In genomic region chr12:106974525-106974924, GRCh38 we compare ENCODE assay signal across 1 cellular context.
TF ChIP-seq lines count a peak whose summit lies in the region.

No MANE protein-coding gene starts in this region.

TF ChIP-seq in HepG2, 621 proteins besides CTCF, POLR2A, EP300 and RAD21 (continued from another document and continues in another):
- TF ChIP-seq FOSL2 (CRISPR knock-in tag; IDR thresholded peaks at IDR 0.05): peak; percentile 81
- TF ChIP-seq ZNF792 (CRISPR knock-in tag; IDR thresholded peaks at IDR 0.05): no peak
- TF ChIP-seq XRCC5 (optimal IDR thresholded peaks at IDR 0.05; ENCODE audit: low read length): no peak
- no peak for TF ChIP-seq HOXA9 (CRISPR knock-in tag; IDR thresholded peaks at IDR 0.05; ENCODE audit: borderline replicate concordance)
- no peak for TF ChIP-seq ZFP62 (CRISPR knock-in tag; IDR thresholded peaks at IDR 0.05)
- peak; percentile 44; the same call in 1 of the 2 replicates for TF ChIP-seq FOXO1 (CRISPR knock-in tag; IDR thresholded peaks at IDR 0.05)
- TF ChIP-seq CREB1 (IDR thresholded peaks at IDR 0.05): no peak
- peak; percentile 29; the same call in 1 of the 2 replicates for TF ChIP-seq CREB1 (CRISPR knock-in tag; IDR thresholded peaks at IDR 0.05)
- TF ChIP-seq, protein P1, sequence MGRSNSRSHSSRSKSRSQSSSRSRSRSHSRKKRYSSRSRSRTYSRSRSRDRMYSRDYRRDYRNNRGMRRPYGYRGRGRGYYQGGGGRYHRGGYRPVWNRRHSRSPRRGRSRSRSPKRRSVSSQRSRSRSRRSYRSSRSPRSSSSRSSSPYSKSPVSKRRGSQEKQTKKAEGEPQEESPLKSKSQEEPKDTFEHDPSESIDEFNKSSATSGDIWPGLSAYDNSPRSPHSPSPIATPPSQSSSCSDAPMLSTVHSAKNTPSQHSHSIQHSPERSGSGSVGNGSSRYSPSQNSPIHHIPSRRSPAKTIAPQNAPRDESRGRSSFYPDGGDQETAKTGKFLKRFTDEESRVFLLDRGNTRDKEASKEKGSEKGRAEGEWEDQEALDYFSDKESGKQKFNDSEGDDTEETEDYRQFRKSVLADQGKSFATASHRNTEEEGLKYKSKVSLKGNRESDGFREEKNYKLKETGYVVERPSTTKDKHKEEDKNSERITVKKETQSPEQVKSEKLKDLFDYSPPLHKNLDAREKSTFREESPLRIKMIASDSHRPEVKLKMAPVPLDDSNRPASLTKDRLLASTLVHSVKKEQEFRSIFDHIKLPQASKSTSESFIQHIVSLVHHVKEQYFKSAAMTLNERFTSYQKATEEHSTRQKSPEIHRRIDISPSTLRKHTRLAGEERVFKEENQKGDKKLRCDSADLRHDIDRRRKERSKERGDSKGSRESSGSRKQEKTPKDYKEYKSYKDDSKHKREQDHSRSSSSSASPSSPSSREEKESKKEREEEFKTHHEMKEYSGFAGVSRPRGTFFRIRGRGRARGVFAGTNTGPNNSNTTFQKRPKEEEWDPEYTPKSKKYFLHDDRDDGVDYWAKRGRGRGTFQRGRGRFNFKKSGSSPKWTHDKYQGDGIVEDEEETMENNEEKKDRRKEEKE (IDR thresholded peaks at IDR 0.05): no peak
- TF ChIP-seq DZIP1 (CRISPR knock-in tag; IDR thresholded peaks at IDR 0.05): no peak
- no peak for TF ChIP-seq TAF15 (IDR thresholded peaks at IDR 0.05; ENCODE audit: low read depth, low read length, poor library complexity, severe bottlenecking)
- no peak for TF ChIP-seq KDM5B (CRISPR knock-in tag; IDR thresholded peaks at IDR 0.05; ENCODE audit: borderline replicate concordance)
- TF ChIP-seq ZNF232 (CRISPR knock-in tag; IDR thresholded peaks at IDR 0.05; ENCODE audit: borderline replicate concordance): no peak
- TF ChIP-seq, protein P2, sequence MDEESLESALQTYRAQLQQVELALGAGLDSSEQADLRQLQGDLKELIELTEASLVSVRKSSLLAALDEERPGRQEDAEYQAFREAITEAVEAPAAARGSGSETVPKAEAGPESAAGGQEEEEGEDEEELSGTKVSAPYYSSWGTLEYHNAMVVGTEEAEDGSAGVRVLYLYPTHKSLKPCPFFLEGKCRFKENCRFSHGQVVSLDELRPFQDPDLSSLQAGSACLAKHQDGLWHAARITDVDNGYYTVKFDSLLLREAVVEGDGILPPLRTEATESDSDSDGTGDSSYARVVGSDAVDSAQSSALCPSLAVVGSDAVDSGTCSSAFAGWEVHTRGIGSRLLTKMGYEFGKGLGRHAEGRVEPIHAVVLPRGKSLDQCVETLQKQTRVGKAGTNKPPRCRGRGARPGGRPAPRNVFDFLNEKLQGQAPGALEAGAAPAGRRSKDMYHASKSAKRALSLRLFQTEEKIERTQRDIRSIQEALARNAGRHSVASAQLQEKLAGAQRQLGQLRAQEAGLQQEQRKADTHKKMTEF (CRISPR knock-in tag; IDR thresholded peaks at IDR 0.05): 0 out of 2 replicates have a peak, but pooled peaks have one; percentile 15
- TF ChIP-seq SOX13 (IDR thresholded peaks at IDR 0.05): no peak
- TF ChIP-seq SOX13 (CRISPR knock-in tag; conservative IDR thresholded peaks at IDR 0.05 in 1 of 2, IDR thresholded peaks at IDR 0.05 in 1 of 2): peak in 1 of 2 experiments; percentile 78; a peak in 2 of 4 replicates
- TF ChIP-seq CHD4 (IDR thresholded peaks at IDR 0.05; ENCODE audit: borderline replicate concordance, low read length): no peak
- TF ChIP-seq U2AF2 (IDR thresholded peaks at IDR 0.05; ENCODE audit: low read depth, low read length): no peak
- no peak for TF ChIP-seq SP5 (CRISPR knock-in tag; IDR thresholded peaks at IDR 0.05; ENCODE audit: borderline replicate concordance, low read depth)
- no peak for TF ChIP-seq ZNF737 (CRISPR knock-in tag; IDR thresholded peaks at IDR 0.05; ENCODE audit: borderline replicate concordance)
- 0 out of 2 replicates have a peak, but pooled peaks have one; percentile 24 for TF ChIP-seq ELF4 (CRISPR knock-in tag; IDR thresholded peaks at IDR 0.05; ENCODE audit: borderline replicate concordance)
- TF ChIP-seq ZHX2 (IDR thresholded peaks at IDR 0.05; ENCODE audit: low read depth): no peak
- TF ChIP-seq ZHX2 (CRISPR knock-in tag; IDR thresholded peaks at IDR 0.05; ENCODE audit: borderline replicate concordance): no peak
- TF ChIP-seq, protein P3, sequence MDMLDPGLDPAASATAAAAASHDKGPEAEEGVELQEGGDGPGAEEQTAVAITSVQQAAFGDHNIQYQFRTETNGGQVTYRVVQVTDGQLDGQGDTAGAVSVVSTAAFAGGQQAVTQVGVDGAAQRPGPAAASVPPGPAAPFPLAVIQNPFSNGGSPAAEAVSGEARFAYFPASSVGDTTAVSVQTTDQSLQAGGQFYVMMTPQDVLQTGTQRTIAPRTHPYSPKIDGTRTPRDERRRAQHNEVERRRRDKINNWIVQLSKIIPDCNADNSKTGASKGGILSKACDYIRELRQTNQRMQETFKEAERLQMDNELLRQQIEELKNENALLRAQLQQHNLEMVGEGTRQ (IDR thresholded peaks at IDR 0.05; ENCODE audit: low read depth, low read length): no peak
- TF ChIP-seq, protein P3 (CRISPR knock-in tag; IDR thresholded peaks at IDR 0.05; ENCODE audit: borderline replicate concordance): peak; percentile 54; the same call in 1 of the 2 replicates
- peak; percentile 32; the same call in 1 of the 2 replicates for TF ChIP-seq HDAC2 (CRISPR knock-in tag; IDR thresholded peaks at IDR 0.05)
- peak; percentile 87 for TF ChIP-seq ARID5B (CRISPR knock-in tag; IDR thresholded peaks at IDR 0.05)
- TF ChIP-seq ETV5 (CRISPR knock-in tag; IDR thresholded peaks at IDR 0.05; ENCODE audit: borderline replicate concordance): peak; percentile 94
- TF ChIP-seq, protein P4, sequence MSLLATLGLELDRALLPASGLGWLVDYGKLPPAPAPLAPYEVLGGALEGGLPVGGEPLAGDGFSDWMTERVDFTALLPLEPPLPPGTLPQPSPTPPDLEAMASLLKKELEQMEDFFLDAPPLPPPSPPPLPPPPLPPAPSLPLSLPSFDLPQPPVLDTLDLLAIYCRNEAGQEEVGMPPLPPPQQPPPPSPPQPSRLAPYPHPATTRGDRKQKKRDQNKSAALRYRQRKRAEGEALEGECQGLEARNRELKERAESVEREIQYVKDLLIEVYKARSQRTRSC (CRISPR knock-in tag; IDR thresholded peaks at IDR 0.05; ENCODE audit: low read depth): no peak
- 0 out of 2 replicates have a peak, but pooled peaks have one; percentile 30 for TF ChIP-seq NCOR1 (IDR thresholded peaks at IDR 0.05; ENCODE audit: borderline replicate concordance, low read length)
- peak; percentile 57; the same call in 1 of the 2 replicates for TF ChIP-seq ZNF710 (CRISPR knock-in tag; IDR thresholded peaks at IDR 0.05; ENCODE audit: borderline replicate concordance)
- TF ChIP-seq MYC (CRISPR knock-in tag; IDR thresholded peaks at IDR 0.05; ENCODE audit: borderline replicate concordance): no peak
- TF ChIP-seq ZSCAN9 (CRISPR knock-in tag; IDR thresholded peaks at IDR 0.05; ENCODE audit: borderline replicate concordance): 0 out of 2 replicates have a peak, but pooled peaks have one; percentile 47
- no peak for TF ChIP-seq ZNF326 (CRISPR knock-in tag; IDR thresholded peaks at IDR 0.05; ENCODE audit: borderline replicate concordance)
- TF ChIP-seq TCF12 (IDR thresholded peaks at IDR 0.05): no peak
- TF ChIP-seq TCF12 (CRISPR knock-in tag; IDR thresholded peaks at IDR 0.05): 0 out of 2 replicates have a peak, but pooled peaks have one; percentile 57
- TF ChIP-seq ZNF333 (CRISPR knock-in tag; IDR thresholded peaks at IDR 0.05; ENCODE audit: borderline replicate concordance): no peak
